ENCODE assay signal across 1 cellular context in genomic region chr2:218219934-218220333, GRCh38.
TF ChIP-seq lines count a peak whose summit lies in the region.

No MANE protein-coding gene starts in this region.

TF ChIP-seq in HepG2, 621 proteins besides CTCF, POLR2A, EP300 and RAD21:
- TF ChIP-seq PCBP2 (optimal IDR thresholded peaks at IDR 0.05; ENCODE audit: low read depth, low read length, poor library complexity, severe bottlenecking) (peak; percentile 19), RBFOX2 (IDR thresholded peaks at IDR 0.05; ENCODE audit: low read depth, low read length) (peak; percentile 34; the same call in 1 of the 2 replicates), ZNF441 (CRISPR knock-in tag; IDR thresholded peaks at IDR 0.05; ENCODE audit: borderline replicate concordance) (no peak), NFYC (CRISPR knock-in tag; IDR thresholded peaks at IDR 0.05) (no peak)
